15 cellular contexts compared by ENCODE assay signal in genomic region chr16:71353736-71354135, GRCh38. TPM values are rescaled to one million over a fixed set of nuclear protein-coding genes. Genes with fewer than 3 reads are reported as not detected.
"Had no signal": no experiment of that assay in that cellular context is flagged by ENCODE, and none has a peak within 500 bp of the region (broad histone marks: within the 10 kb centered on the region; RNA-seq: fewer than 3 reads in every experiment).

No MANE protein-coding gene starts in this region.

- H3K4me3 ChIP-seq: esophagus squamous epithelium, mucosa of descending colon had no signal

- DNase-seq: activated CD4-positive, alpha-beta T cell treated with anti-CD3 and anti-CD28 coated beads for 48 hours; activated CD8-positive, alpha-beta memory T cell treated with anti-CD3 and anti-CD28 coated beads, Interleukin-2, amount 50 U/mL, for 4 hours; activated CD8-positive, alpha-beta T cell treated with anti-CD3 and anti-CD28 coated beads for 36 hours; activated gamma-delta T cell; activated T-cell treated with anti-CD3 and anti-CD28 coated beads, Interleukin-2, amount 50 U/mL, for 72 hours; effector CD8-positive, alpha-beta T cell; esophagus squamous epithelium; mucosa of descending colon; naive thymus-derived CD4-positive, alpha-beta T cell; retina had no signal

- H3K9me3 ChIP-seq: esophagus squamous epithelium, mucosa of descending colon, neutrophil had no signal

- ATAC-seq: activated CD8-positive, alpha-beta T cell treated with anti-CD3 and anti-CD28 coated beads for 36 hours; activated naive CD4-positive, alpha-beta T cell treated with anti-CD3 and anti-CD28 coated beads, Interleukin-2, amount 50 U/mL, for 72 hours; activated T-cell treated with anti-CD3 and anti-CD28 coated beads, Interleukin-2, amount 50 U/mL, for 72 hours; mucosa of descending colon; naive thymus-derived CD4-positive, alpha-beta T cell; stimulated activated effector memory CD8-positive, alpha-beta T cell treated with anti-CD3 and anti-CD28 coated beads, Interleukin-12 subunit alpha, Interleukin-12 subunit beta, amount 100 ng/mL, for 72 hours; WTC11 had no signal

- H3K36me3 ChIP-seq: esophagus squamous epithelium, neutrophil had no signal

- H3K27ac ChIP-seq: esophagus squamous epithelium, neutrophil had no signal

RNA-seq across cellular contexts. Expression of gene CALB2, which starts 4.8 kb away (rescaled TPM):
- total RNA-seq: activated CD8-positive, alpha-beta T cell treated with anti-CD3 and anti-CD28 coated beads for 36 hours; activated naive CD4-positive, alpha-beta T cell treated with anti-CD3 and anti-CD28 coated beads, Interleukin-2, amount 50 U/mL, for 72 hours; activated T-cell treated with anti-CD3 and anti-CD28 coated beads, Interleukin-2, amount 50 U/mL, for 72 hours; endothelial cell of umbilical vein; naive thymus-derived CD4-positive, alpha-beta T cell had no signal
